1 cellular context compared by ENCODE assay signal in the genomic region with DNA sequence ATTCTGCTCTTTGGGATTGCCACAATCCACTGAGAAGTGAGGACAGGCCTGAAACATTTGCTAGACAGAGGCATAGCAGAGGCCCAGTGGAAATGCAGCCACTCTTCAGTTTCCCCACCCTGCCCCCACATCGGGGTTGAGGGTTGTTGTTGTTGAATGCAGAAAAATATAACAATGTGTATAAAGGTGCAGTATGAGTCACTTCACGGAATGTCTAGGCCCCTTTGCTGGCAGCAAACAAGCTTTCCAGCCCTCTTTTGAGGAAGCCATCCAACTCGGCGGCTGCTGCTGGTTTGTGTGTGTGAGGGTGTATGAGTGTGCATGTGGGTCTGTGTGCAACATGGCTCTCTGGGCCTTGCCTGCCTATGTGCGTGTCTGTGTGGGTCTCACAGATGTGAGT.
TF ChIP-seq lines count a peak whose summit lies in the region.

No MANE protein-coding gene starts in this region.

TF ChIP-seq in A549, 52 proteins besides CTCF, POLR2A, EP300 and RAD21:
- no peak for TF ChIP-seq CHD4 (IDR thresholded peaks at IDR 0.05; ENCODE audit: borderline replicate concordance)
- TF ChIP-seq, protein P1, sequence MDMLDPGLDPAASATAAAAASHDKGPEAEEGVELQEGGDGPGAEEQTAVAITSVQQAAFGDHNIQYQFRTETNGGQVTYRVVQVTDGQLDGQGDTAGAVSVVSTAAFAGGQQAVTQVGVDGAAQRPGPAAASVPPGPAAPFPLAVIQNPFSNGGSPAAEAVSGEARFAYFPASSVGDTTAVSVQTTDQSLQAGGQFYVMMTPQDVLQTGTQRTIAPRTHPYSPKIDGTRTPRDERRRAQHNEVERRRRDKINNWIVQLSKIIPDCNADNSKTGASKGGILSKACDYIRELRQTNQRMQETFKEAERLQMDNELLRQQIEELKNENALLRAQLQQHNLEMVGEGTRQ (IDR thresholded peaks at IDR 0.05): no peak
- no peak for TF ChIP-seq FOSL2 (IDR thresholded peaks at IDR 0.05)
- TF ChIP-seq FOSL2 (CRISPR knock-in tag; IDR thresholded peaks at IDR 0.05): peak; percentile 44
- TF ChIP-seq ESRRA (IDR thresholded peaks at IDR 0.05; ENCODE audit: borderline replicate concordance, low read length): no peak
- no peak for TF ChIP-seq GATA3 (IDR thresholded peaks at IDR 0.05; ENCODE audit: borderline replicate concordance)
